1 cellular context compared by ENCODE assay signal in the genomic region with DNA sequence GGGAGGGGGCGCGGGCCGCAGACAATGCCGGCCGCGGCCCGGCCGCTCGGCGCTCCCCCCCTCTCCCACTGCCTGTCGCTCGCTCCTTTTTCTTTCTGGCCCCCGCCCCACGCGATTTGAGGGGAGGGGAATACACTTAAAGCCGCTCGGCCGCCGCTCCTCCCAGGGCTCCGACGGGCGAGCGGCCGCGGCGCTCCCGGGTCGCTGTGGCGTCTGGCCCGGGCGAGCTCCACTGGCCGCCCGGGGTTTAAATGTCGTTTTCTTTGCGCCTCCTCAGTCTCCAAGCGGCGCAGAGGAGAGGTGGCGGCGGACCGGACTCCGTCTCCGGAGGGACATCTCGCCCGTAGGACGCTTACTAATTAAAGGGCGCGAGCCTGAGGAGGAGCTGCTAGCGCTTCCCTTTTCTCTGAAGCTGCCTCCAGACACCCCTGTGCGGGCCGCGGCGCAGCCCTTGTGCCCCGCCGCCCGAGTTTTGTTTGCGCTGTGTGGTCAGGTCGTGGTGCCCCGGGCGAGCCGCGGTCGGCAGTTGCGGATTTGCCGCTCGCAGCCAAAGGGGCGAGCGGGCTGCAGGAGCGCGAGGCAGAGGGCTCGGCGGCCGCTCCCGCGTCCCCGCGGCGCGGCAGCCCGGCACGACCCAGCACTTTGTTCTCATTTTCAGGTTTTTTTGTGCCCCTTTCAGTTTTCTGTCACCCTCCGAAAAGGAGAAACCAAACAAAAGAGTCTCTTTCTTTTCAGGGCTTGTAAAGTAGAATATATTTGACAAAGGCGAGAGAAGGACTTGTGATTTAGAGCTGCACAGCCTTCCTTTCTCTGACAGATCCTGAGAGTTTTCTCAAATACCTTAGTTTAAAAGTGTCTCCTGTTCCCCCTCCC.
TF ChIP-seq lines count a peak whose summit lies in the region.

No MANE protein-coding gene starts in this region.

TF ChIP-seq in K562, 482 proteins besides CTCF, POLR2A, EP300 and RAD21 (continued from another document and continues in another):
- TF ChIP-seq, protein P1, sequence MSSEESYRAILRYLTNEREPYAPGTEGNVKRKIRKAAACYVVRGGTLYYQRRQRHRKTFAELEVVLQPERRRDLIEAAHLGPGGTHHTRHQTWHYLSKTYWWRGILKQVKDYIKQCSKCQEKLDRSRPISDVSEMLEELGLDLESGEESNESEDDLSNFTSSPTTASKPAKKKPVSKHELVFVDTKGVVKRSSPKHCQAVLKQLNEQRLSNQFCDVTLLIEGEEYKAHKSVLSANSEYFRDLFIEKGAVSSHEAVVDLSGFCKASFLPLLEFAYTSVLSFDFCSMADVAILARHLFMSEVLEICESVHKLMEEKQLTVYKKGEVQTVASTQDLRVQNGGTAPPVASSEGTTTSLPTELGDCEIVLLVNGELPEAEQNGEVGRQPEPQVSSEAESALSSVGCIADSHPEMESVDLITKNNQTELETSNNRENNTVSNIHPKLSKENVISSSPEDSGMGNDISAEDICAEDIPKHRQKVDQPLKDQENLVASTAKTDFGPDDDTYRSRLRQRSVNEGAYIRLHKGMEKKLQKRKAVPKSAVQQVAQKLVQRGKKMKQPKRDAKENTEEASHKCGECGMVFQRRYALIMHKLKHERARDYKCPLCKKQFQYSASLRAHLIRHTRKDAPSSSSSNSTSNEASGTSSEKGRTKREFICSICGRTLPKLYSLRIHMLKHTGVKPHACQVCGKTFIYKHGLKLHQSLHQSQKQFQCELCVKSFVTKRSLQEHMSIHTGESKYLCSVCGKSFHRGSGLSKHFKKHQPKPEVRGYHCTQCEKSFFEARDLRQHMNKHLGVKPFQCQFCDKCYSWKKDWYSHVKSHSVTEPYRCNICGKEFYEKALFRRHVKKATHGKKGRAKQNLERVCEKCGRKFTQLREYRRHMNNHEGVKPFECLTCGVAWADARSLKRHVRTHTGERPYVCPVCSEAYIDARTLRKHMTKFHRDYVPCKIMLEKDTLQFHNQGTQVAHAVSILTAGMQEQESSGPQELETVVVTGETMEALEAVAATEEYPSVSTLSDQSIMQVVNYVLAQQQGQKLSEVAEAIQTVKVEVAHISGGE (CRISPR knock-in tag; IDR thresholded peaks at IDR 0.05), result 0 out of 6 replicates have a peak, but pooled peaks of 1 of the 3 experiments have one; percentile 15
- TF ChIP-seq ZNF282 (CRISPR knock-in tag; IDR thresholded peaks at IDR 0.05), result no peak
- TF ChIP-seq, protein P2, sequence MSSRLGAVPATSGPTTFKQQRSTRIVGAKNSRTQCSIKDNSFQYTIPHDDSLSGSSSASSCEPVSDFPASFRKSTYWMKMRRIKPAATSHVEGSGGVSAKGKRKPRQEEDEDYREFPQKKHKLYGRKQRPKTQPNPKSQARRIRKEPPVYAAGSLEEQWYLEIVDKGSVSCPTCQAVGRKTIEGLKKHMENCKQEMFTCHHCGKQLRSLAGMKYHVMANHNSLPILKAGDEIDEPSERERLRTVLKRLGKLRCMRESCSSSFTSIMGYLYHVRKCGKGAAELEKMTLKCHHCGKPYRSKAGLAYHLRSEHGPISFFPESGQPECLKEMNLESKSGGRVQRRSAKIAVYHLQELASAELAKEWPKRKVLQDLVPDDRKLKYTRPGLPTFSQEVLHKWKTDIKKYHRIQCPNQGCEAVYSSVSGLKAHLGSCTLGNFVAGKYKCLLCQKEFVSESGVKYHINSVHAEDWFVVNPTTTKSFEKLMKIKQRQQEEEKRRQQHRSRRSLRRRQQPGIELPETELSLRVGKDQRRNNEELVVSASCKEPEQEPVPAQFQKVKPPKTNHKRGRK (tag; IDR thresholded peaks at IDR 0.05), result peak; percentile 37; the same call in 1 of the 2 replicates
- peak; percentile 25 for TF ChIP-seq CXXC5 (CRISPR knock-in tag; IDR thresholded peaks at IDR 0.05)
- no peak for TF ChIP-seq NR4A1 (CRISPR knock-in tag; IDR thresholded peaks at IDR 0.05)
- no peak for TF ChIP-seq NR4A1 (tag; IDR thresholded peaks at IDR 0.05)
- no peak for TF ChIP-seq L3MBTL2 (IDR thresholded peaks at IDR 0.05)
- TF ChIP-seq, protein P3, sequence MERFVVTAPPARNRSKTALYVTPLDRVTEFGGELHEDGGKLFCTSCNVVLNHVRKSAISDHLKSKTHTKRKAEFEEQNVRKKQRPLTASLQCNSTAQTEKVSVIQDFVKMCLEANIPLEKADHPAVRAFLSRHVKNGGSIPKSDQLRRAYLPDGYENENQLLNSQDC (CRISPR knock-in tag; IDR thresholded peaks at IDR 0.05), result no peak
- TF ChIP-seq SIN3B (IDR thresholded peaks at IDR 0.05; ENCODE audit: low read depth), result no peak
- no peak for TF ChIP-seq POLR2H (tag; IDR thresholded peaks at IDR 0.05; ENCODE audit: low read depth)
- peak; percentile 34; the same call in 1 of the 2 replicates for TF ChIP-seq EZH2 (IDR thresholded peaks at IDR 0.05; ENCODE audit: borderline replicate concordance, low read depth, low read length)
- peak; percentile 41 for TF ChIP-seq RBBP5 (IDR thresholded peaks at IDR 0.05; ENCODE audit: borderline replicate concordance, insufficient read depth, low read length, poor library complexity, severe bottlenecking)
- TF ChIP-seq RBM39 (optimal IDR thresholded peaks at IDR 0.05; ENCODE audit: low read depth, low read length), result no peak
- no peak for TF ChIP-seq ZBTB17 (CRISPR knock-in tag; IDR thresholded peaks at IDR 0.05)
- peak; percentile 13; the same call in 1 of the 2 replicates for TF ChIP-seq PHF8 (IDR thresholded peaks at IDR 0.05; ENCODE audit: borderline replicate concordance, low read length)
- TF ChIP-seq ILF3 (IDR thresholded peaks at IDR 0.05; ENCODE audit: borderline replicate concordance), result no peak
- no peak for TF ChIP-seq SMAD4 (CRISPR knock-in tag; conservative IDR thresholded peaks at IDR 0.05)
- no peak for TF ChIP-seq BRD9 (IDR thresholded peaks at IDR 0.05; ENCODE audit: low read depth, partially characterized antibody)
- TF ChIP-seq, protein P4, sequence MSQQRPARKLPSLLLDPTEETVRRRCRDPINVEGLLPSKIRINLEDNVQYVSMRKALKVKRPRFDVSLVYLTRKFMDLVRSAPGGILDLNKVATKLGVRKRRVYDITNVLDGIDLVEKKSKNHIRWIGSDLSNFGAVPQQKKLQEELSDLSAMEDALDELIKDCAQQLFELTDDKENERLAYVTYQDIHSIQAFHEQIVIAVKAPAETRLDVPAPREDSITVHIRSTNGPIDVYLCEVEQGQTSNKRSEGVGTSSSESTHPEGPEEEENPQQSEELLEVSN (IDR thresholded peaks at IDR 0.05; ENCODE audit: borderline replicate concordance in 1 of 2, extremely low read depth in 1 of 2, insufficient read depth in 1 of 2, insufficient read length in 1 of 2, low read depth in 1 of 2, low read length in 1 of 2, poor library complexity in 1 of 2, severe bottlenecking in 1 of 2), result peak in 1 of 2 experiments; percentile 9
- TF ChIP-seq MECOM (CRISPR knock-in tag; IDR thresholded peaks at IDR 0.05), result no peak
- no peak for TF ChIP-seq SAFB (IDR thresholded peaks at IDR 0.05; ENCODE audit: borderline replicate concordance, low read depth, low read length)
- TF ChIP-seq, protein P5, sequence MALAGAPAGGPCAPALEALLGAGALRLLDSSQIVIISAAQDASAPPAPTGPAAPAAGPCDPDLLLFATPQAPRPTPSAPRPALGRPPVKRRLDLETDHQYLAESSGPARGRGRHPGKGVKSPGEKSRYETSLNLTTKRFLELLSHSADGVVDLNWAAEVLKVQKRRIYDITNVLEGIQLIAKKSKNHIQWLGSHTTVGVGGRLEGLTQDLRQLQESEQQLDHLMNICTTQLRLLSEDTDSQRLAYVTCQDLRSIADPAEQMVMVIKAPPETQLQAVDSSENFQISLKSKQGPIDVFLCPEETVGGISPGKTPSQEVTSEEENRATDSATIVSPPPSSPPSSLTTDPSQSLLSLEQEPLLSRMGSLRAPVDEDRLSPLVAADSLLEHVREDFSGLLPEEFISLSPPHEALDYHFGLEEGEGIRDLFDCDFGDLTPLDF (CRISPR knock-in tag; IDR thresholded peaks at IDR 0.05), result no peak
- TF ChIP-seq CTBP1 (IDR thresholded peaks at IDR 0.05; ENCODE audit: borderline replicate concordance), result 0 out of 2 replicates have a peak, but pooled peaks have one; percentile 14
- TF ChIP-seq GABPB1 (CRISPR knock-in tag; IDR thresholded peaks at IDR 0.05), result no peak
- TF ChIP-seq, protein P6, sequence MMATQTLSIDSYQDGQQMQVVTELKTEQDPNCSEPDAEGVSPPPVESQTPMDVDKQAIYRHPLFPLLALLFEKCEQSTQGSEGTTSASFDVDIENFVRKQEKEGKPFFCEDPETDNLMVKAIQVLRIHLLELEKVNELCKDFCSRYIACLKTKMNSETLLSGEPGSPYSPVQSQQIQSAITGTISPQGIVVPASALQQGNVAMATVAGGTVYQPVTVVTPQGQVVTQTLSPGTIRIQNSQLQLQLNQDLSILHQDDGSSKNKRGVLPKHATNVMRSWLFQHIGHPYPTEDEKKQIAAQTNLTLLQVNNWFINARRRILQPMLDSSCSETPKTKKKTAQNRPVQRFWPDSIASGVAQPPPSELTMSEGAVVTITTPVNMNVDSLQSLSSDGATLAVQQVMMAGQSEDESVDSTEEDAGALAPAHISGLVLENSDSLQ (IDR thresholded peaks at IDR 0.05), result no peak
- TF ChIP-seq, protein P7, sequence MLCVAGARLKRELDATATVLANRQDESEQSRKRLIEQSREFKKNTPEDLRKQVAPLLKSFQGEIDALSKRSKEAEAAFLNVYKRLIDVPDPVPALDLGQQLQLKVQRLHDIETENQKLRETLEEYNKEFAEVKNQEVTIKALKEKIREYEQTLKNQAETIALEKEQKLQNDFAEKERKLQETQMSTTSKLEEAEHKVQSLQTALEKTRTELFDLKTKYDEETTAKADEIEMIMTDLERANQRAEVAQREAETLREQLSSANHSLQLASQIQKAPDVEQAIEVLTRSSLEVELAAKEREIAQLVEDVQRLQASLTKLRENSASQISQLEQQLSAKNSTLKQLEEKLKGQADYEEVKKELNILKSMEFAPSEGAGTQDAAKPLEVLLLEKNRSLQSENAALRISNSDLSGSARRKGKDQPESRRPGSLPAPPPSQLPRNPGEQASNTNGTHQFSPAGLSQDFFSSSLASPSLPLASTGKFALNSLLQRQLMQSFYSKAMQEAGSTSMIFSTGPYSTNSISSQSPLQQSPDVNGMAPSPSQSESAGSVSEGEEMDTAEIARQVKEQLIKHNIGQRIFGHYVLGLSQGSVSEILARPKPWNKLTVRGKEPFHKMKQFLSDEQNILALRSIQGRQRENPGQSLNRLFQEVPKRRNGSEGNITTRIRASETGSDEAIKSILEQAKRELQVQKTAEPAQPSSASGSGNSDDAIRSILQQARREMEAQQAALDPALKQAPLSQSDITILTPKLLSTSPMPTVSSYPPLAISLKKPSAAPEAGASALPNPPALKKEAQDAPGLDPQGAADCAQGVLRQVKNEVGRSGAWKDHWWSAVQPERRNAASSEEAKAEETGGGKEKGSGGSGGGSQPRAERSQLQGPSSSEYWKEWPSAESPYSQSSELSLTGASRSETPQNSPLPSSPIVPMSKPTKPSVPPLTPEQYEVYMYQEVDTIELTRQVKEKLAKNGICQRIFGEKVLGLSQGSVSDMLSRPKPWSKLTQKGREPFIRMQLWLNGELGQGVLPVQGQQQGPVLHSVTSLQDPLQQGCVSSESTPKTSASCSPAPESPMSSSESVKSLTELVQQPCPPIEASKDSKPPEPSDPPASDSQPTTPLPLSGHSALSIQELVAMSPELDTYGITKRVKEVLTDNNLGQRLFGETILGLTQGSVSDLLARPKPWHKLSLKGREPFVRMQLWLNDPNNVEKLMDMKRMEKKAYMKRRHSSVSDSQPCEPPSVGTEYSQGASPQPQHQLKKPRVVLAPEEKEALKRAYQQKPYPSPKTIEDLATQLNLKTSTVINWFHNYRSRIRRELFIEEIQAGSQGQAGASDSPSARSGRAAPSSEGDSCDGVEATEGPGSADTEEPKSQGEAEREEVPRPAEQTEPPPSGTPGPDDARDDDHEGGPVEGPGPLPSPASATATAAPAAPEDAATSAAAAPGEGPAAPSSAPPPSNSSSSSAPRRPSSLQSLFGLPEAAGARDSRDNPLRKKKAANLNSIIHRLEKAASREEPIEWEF (CRISPR knock-in tag; IDR thresholded peaks at IDR 0.05), result no peak
- TF ChIP-seq, protein P8, sequence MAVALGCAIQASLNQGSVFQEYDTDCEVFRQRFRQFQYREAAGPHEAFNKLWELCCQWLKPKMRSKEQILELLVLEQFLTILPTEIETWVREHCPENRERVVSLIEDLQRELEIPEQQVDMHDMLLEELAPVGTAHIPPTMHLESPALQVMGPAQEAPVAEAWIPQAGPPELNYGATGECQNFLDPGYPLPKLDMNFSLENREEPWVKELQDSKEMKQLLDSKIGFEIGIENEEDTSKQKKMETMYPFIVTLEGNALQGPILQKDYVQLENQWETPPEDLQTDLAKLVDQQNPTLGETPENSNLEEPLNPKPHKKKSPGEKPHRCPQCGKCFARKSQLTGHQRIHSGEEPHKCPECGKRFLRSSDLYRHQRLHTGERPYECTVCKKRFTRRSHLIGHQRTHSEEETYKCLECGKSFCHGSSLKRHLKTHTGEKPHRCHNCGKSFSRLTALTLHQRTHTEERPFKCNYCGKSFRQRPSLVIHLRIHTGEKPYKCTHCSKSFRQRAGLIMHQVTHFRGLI (CRISPR knock-in tag; IDR thresholded peaks at IDR 0.05), result no peak
- TF ChIP-seq MEF2D (tag; conservative IDR thresholded peaks at IDR 0.05; ENCODE audit: low read depth), result no peak
- no peak for TF ChIP-seq ZBED1 (IDR thresholded peaks at IDR 0.05)
- TF ChIP-seq, protein P9, sequence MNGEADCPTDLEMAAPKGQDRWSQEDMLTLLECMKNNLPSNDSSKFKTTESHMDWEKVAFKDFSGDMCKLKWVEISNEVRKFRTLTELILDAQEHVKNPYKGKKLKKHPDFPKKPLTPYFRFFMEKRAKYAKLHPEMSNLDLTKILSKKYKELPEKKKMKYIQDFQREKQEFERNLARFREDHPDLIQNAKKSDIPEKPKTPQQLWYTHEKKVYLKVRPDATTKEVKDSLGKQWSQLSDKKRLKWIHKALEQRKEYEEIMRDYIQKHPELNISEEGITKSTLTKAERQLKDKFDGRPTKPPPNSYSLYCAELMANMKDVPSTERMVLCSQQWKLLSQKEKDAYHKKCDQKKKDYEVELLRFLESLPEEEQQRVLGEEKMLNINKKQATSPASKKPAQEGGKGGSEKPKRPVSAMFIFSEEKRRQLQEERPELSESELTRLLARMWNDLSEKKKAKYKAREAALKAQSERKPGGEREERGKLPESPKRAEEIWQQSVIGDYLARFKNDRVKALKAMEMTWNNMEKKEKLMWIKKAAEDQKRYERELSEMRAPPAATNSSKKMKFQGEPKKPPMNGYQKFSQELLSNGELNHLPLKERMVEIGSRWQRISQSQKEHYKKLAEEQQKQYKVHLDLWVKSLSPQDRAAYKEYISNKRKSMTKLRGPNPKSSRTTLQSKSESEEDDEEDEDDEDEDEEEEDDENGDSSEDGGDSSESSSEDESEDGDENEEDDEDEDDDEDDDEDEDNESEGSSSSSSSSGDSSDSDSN (IDR thresholded peaks at IDR 0.05; ENCODE audit: borderline replicate concordance in 1 of 2, low read depth in 2 of 2, low read length in 2 of 2), result 0 out of 4 replicates have a peak, but pooled peaks of 1 of the 2 experiments have one; percentile 14
- TF ChIP-seq, protein P10, sequence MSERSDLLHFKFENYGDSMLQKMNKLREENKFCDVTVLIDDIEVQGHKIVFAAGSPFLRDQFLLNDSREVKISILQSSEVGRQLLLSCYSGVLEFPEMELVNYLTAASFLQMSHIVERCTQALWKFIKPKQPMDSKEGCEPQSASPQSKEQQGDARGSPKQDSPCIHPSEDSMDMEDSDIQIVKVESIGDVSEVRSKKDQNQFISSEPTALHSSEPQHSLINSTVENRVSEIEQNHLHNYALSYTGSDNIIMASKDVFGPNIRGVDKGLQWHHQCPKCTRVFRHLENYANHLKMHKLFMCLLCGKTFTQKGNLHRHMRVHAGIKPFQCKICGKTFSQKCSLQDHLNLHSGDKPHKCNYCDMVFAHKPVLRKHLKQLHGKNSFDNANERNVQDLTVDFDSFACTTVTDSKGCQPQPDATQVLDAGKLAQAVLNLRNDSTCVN (CRISPR knock-in tag; IDR thresholded peaks at IDR 0.05), result no peak
- peak; percentile 59 for TF ChIP-seq RBFOX2 (IDR thresholded peaks at IDR 0.05; ENCODE audit: low read depth, low read length)
- no peak for TF ChIP-seq ZNF589 (CRISPR knock-in tag; IDR thresholded peaks at IDR 0.05; ENCODE audit: low read depth)
- TF ChIP-seq ZNF311 (CRISPR knock-in tag; IDR thresholded peaks at IDR 0.05), result no peak
